ENCODE assay signal across 14 cellular contexts in the genomic region with DNA sequence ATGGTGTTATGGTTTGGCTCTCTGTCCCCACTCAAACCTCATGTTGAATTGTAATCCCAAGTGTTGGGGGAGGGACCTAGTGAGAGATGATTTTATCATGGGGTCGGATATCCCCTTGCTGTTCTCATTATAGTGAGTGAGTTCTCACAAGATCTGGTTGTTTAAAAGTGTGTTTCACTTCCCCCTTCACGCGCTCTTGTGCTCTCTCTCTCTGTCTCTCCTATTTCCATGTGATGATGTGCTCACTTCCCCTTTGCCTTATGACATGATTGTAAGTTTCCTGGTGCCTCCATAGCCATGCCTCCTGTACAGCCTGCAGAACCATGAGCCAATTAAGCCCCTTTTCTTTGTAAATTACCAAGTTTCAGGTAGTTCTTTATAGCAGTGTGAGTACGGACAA.
DNase-seq lines count a peak whose midpoint lies in the region; ATAC-seq and TF ChIP-seq lines count a peak whose summit lies in the region.
"Had no signal": no experiment of that assay in that cellular context is flagged by ENCODE, and none has a peak within 500 bp of the region (broad histone marks: within the 10 kb centered on the region; RNA-seq: fewer than 3 reads in every experiment).

No MANE protein-coding gene starts in this region.

- no peaks in the 10 kb centered on the region for H3K36me3 Mint-ChIP-seq in CD4-positive, alpha-beta T cell (ENCODE audit: low read depth)

- H3K27me3 ChIP-seq in Karpas-422 (ENCODE audit: low read length) = no peaks in the 10 kb centered on the region
- no peaks in the 10 kb centered on the region for H3K27me3 ChIP-seq in CD4-positive, alpha-beta T cell (ENCODE audit: control insufficient read depth, insufficient read depth, low read length)
- H3K27me3 ChIP-seq: gastroesophageal sphincter had no signal

- peak overlapping the region; percentile 55 for H2AFZ ChIP-seq in Karpas-422 (ENCODE audit: low read length)

- no peaks in the 10 kb centered on the region for H3K9me2 ChIP-seq in Karpas-422 (replicated peaks; ENCODE audit: insufficient read depth, low read length)

- no peak overlapping the region for H3K9ac ChIP-seq in Karpas-422 (ENCODE audit: low read length)

- no peaks in the 10 kb centered on the region for H4K20me1 ChIP-seq in Karpas-422 (ENCODE audit: insufficient read depth, low read depth, low read length)

- POLR2A ChIA-PET in CD4-positive, alpha-beta T cell (lab: Charles Lee) = no interaction called here

- H3K27me3 Mint-ChIP-seq in CD4-positive, alpha-beta T cell = no peaks in the 10 kb centered on the region

- no peaks in the 10 kb centered on the region for H3K9me3 ChIP-seq in Karpas-422 (ENCODE audit: low read length)
- no peaks in the 10 kb centered on the region for H3K9me3 ChIP-seq in CD4-positive, alpha-beta T cell (ENCODE audit: control insufficient read depth, low read length)
- H3K9me3 ChIP-seq: A549, gastroesophageal sphincter had no signal

- H3K27ac Mint-ChIP-seq in CD4-positive, alpha-beta T cell = no peak overlapping the region

- CTCF ChIA-PET in CD4-positive, alpha-beta T cell (lab: Charles Lee) = no interaction called here

- peak; percentile 47 for ATAC-seq in GM19397 (IDR thresholded peaks at IDR 0.05; ENCODE audit: unreplicated experiment)
- ATAC-seq in HG02938 (IDR thresholded peaks at IDR 0.05; ENCODE audit: unreplicated experiment) = peak; percentile 77
- no peak for ATAC-seq in CD4-positive, alpha-beta T cell (ENCODE audit: poor library complexity)
- ATAC-seq: A549, gastroesophageal sphincter, left cardiac atrium had no signal

- DNase-seq in GM12865 (ENCODE audit: low read depth) = peak; percentile 34
- DNase-seq in Karpas-422 = peak; percentile 88
- no peak for DNase-seq in activated CD8-positive, alpha-beta memory T cell treated with anti-CD3 and anti-CD28 coated beads, Interleukin-2, amount 50 U/mL, for 48 hours
- no peak for DNase-seq in CD4-positive, alpha-beta T cell
- DNase-seq in stimulated activated CD4-positive, alpha-beta T cell treated with anti-CD3 and anti-CD28 coated beads, Interleukin-15, amount 100 ng/mL, for 24 hours = no peak
- no peak for DNase-seq in effector CD4-positive, alpha-beta T cell
- DNase-seq: activated CD8-positive, alpha-beta memory T cell treated with anti-CD3 and anti-CD28 coated beads for 24 hours; left cardiac atrium; NCI-H748 treated with DMSO at 0.1 percent for 48 hours; stimulated activated CD4-positive, alpha-beta T cell treated with anti-CD3 and anti-CD28 coated beads, Interleukin-12 subunit alpha, Interleukin-12 subunit beta, amount 100 ng/mL, for 4 hours had no signal

- peak overlapping the region; percentile 28; the same call in 1 of the 2 replicates for H3K27ac ChIP-seq in Karpas-422 (ENCODE audit: low read length)
- no peak overlapping the region for H3K27ac ChIP-seq in CD4-positive, alpha-beta T cell (ENCODE audit: low read depth, low read length)
- H3K27ac ChIP-seq: A549, gastroesophageal sphincter had no signal

- no peak overlapping the region for H3K4me2 ChIP-seq in Karpas-422 (ENCODE audit: low read depth, low read length, poor library complexity, severe bottlenecking)
- H3K4me2 ChIP-seq: A549 had no signal

- peaks cover 36% of the 10 kb centered on the region for H3K4me1 ChIP-seq in Karpas-422 (ENCODE audit: low read length)
- H3K4me1 ChIP-seq: A549, gastroesophageal sphincter had no signal

- no peaks in the 10 kb centered on the region for H3K79me2 ChIP-seq in Karpas-422 (ENCODE audit: low read length)

- H3K4me1 Mint-ChIP-seq in CD4-positive, alpha-beta T cell (ENCODE audit: low read depth) = no peaks in the 10 kb centered on the region

- H3K4me3 Mint-ChIP-seq in CD4-positive, alpha-beta T cell = no peak overlapping the region

- H3K4me3 ChIP-seq in GM12865 (ENCODE audit: low read depth, low read length) (no peak overlapping the region), Karpas-422 (ENCODE audit: low read length) (no peak overlapping the region)
- H3K4me3 ChIP-seq: A549, gastroesophageal sphincter had no signal

- TF ChIP-seq CTCF in GM12865 (IDR thresholded peaks at IDR 0.05; ENCODE audit: insufficient read depth, low read depth, low read length, missing control alignments) = no peak
- TF ChIP-seq CTCF in CD4-positive, alpha-beta T cell (IDR thresholded peaks at IDR 0.05) = no peak

- intact Hi-C loops in CD4-positive, alpha-beta T cell (cut with DNase I, micrococcal nuclease) = loop anchor here in 1 of 2 experiments (10.0 kb wide), 1 partner anchor 57 kb away; no protein-coding TSS in a partner anchor

- peaks cover 6% of the 10 kb centered on the region for H3K9me3 Mint-ChIP-seq in CD4-positive, alpha-beta T cell

- no peaks in the 10 kb centered on the region for H3K36me3 ChIP-seq in Karpas-422 (ENCODE audit: insufficient read depth, low read length)
- H3K36me3 ChIP-seq: gastroesophageal sphincter had no signal

Comparison
In these comparisons a context has a peak if more than half of its experiments do, and no peak if none do; other contexts are left out.
1. DNase-seq: peak in GM12865 (single experiment) and Karpas-422 (single experiment); none in activated CD8-positive, alpha-beta memory T cell treated with anti-CD3 and anti-CD28 coated beads, Interleukin-2, amount 50 U/mL, for 48 hours (single experiment), CD4-positive, alpha-beta T cell (0 of 10), stimulated activated CD4-positive, alpha-beta T cell treated with anti-CD3 and anti-CD28 coated beads, Interleukin-15, amount 100 ng/mL, for 24 hours (single experiment) and effector CD4-positive, alpha-beta T cell (single experiment).